In the genomic region with DNA sequence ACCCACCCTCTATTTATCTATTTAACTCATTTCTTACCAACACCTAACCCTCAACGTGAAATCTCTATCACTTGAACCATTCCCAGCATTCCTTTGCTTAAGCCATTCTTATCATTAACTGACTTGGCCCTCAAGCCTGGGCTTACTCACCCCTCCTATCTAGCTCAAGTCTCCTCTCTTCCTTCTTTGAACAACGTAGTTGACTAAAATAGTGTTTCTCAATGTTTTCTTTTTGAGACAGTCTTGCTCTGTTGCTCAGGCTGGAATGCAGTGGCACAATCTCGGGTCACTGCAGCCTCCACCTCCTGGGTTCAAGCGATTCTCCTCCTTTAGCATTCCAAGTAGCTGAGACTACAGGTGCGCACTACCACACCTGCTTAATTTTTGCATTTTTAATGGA, we compare ENCODE assay signal across 15 cellular contexts. TPM values are rescaled to one million over a fixed set of nuclear protein-coding genes. Genes with fewer than 3 reads are reported as not detected.
DNase-seq lines count a peak whose midpoint lies in the region; ATAC-seq, FAIRE-seq and TF ChIP-seq lines count a peak whose summit lies in the region.
"Had no signal": no experiment of that assay in that cellular context is flagged by ENCODE, and none has a peak within 500 bp of the region (broad histone marks: within the 10 kb centered on the region; RNA-seq: fewer than 3 reads in every experiment).

No MANE protein-coding gene starts in this region.

- H2BK5ac ChIP-seq in trophoblast cell (ENCODE audit: low read depth, low read length, poor library complexity) = no peak overlapping the region

- H2AK5ac ChIP-seq in trophoblast cell (ENCODE audit: low read length) = no peak overlapping the region

- TF ChIP-seq CTCF in fibroblast of the aortic adventitia (IDR thresholded peaks at IDR 0.05; ENCODE audit: insufficient read depth, low read length) = no peak

- H3K36me3 ChIP-seq in trophoblast cell (ENCODE audit: control insufficient read depth in 1 of 2, insufficient read depth in 2 of 2, low read length in 2 of 2) = no peaks in the 10 kb centered on the region

- no peak overlapping the region for H3K9ac ChIP-seq in trophoblast cell (ENCODE audit: low read length)

- H4K12ac ChIP-seq in trophoblast cell (ENCODE audit: low read depth, low read length) = no peak overlapping the region

- H3K23ac ChIP-seq in trophoblast cell (ENCODE audit: low read length) = no peak overlapping the region

- no peak overlapping the region for H3K18ac ChIP-seq in trophoblast cell (ENCODE audit: low read length)

- H2BK120ac ChIP-seq in trophoblast cell (ENCODE audit: insufficient read depth, low read length, poor library complexity) = no peak overlapping the region

- H3K27ac ChIP-seq in trophoblast cell (ENCODE audit: low read depth, low read length) = no peak overlapping the region

- no peaks in the 10 kb centered on the region for H3K4me1 ChIP-seq in trophoblast cell (ENCODE audit: control insufficient read depth in 1 of 2, insufficient read depth in 2 of 2, low read length in 2 of 2)

- no peaks in the 10 kb centered on the region for H3K79me1 ChIP-seq in trophoblast cell (ENCODE audit: low read length)

- H4K91ac ChIP-seq in trophoblast cell (ENCODE audit: low read depth, low read length) = no peak overlapping the region

- DNase-seq in HTR-8/SVneo (ENCODE audit: insufficient read length, low spot score) (no peak), amniotic epithelial cell (ENCODE audit: low read depth) (peak; percentile 79), fibroblast of the aortic adventitia (ENCODE audit: low read depth) (peak; percentile 34), trophoblast cell (peak; percentile 60 to 72), NOMO-1 (lab: John Stamatoyannopoulos, UW; ENCODE audit: unreplicated experiment in 2 of 2) (no peak), NCI-H1092 (lab: John Stamatoyannopoulos, UW) (no peak)
- DNase-seq: ACHN; CD4-positive, alpha-beta T cell; H9; NCI-H1436 treated with DMSO at 0.1 percent for 48 hours; NCI-H2081; NCI-H526; OCI-M1; RPMI8226 had no signal

- no peaks in the 10 kb centered on the region for H3K79me2 ChIP-seq in trophoblast cell (ENCODE audit: control insufficient read depth, insufficient read depth, low read length, poor library complexity)

- H3K4me3 ChIP-seq in fibroblast of the aortic adventitia (ENCODE audit: low read depth, low read length) (no peak overlapping the region), trophoblast cell (ENCODE audit: low read depth, low read length) (no peak overlapping the region)

- ATAC-seq in GM18858 (IDR thresholded peaks at IDR 0.05; ENCODE audit: unreplicated experiment) = no peak

- no peak overlapping the region for H4K8ac ChIP-seq in trophoblast cell (ENCODE audit: low read depth, low read length)

- no peaks in the 10 kb centered on the region for H3K27me3 ChIP-seq in trophoblast cell (ENCODE audit: insufficient read depth, low read length)

- no peak overlapping the region for H3K14ac ChIP-seq in trophoblast cell (ENCODE audit: low read length)

- WGBS in trophoblast cell (ENCODE audit: extremely low coverage, insufficient coverage, insufficient read length) = 100% methylated on average over 1 of the region's 5 CpGs

- FAIRE-seq in HTR-8/SVneo (lab: Jason Lieb, UNC) = peak; percentile 9

- no peak overlapping the region for H3K4me2 ChIP-seq in trophoblast cell (ENCODE audit: low read length)

- H2BK12ac ChIP-seq in trophoblast cell (ENCODE audit: low read length) = no peak overlapping the region

- H2AFZ ChIP-seq in trophoblast cell (ENCODE audit: insufficient read depth, low read length, poor library complexity) = no peak overlapping the region

- H3K9me3 ChIP-seq in trophoblast cell (ENCODE audit: insufficient read depth, low read depth, low read length) = no peaks in the 10 kb centered on the region

- no peak overlapping the region for H3K4ac ChIP-seq in trophoblast cell (ENCODE audit: low read depth, low read length)

RNA-seq across cellular contexts. Expression of a gene that starts 7.0 kb away (rescaled TPM):
- 47.5 and 158 TPM in 2 replicates for total RNA-seq in fibroblast of the aortic adventitia (ENCODE audit: low replicate concordance)
- polyA plus RNA-seq in trophoblast cell (2013) = 33.6 and 34.3 TPM in 2 replicates

RNA-seq across cellular contexts. Expression of a gene that starts 26.5 kb away (rescaled TPM):
- 2.5 and 3.8 TPM in 2 replicates for total RNA-seq in fibroblast of the aortic adventitia (ENCODE audit: low replicate concordance)
- 0.67 and 0.78 TPM in 2 replicates for polyA plus RNA-seq in trophoblast cell (2013)

RNA-seq across cellular contexts. Expression of a gene that starts 48.2 kb away (rescaled TPM):
- 1.4 and 6.1 TPM in 2 replicates for total RNA-seq in fibroblast of the aortic adventitia (ENCODE audit: low replicate concordance)
- 0.49 and 0.51 TPM in 2 replicates for polyA plus RNA-seq in trophoblast cell (2013)

Comparison
In these comparisons a context has a peak if more than half of its experiments do, and no peak if none do; other contexts are left out.
1. DNase-seq: peak in amniotic epithelial cell (single experiment), fibroblast of the aortic adventitia (single experiment) and trophoblast cell (2 of 2); none in HTR-8/SVneo (single experiment), NOMO-1 (0 of 2) and NCI-H1092 (single experiment).